30 cellular contexts compared by ENCODE assay signal in the genomic region with DNA sequence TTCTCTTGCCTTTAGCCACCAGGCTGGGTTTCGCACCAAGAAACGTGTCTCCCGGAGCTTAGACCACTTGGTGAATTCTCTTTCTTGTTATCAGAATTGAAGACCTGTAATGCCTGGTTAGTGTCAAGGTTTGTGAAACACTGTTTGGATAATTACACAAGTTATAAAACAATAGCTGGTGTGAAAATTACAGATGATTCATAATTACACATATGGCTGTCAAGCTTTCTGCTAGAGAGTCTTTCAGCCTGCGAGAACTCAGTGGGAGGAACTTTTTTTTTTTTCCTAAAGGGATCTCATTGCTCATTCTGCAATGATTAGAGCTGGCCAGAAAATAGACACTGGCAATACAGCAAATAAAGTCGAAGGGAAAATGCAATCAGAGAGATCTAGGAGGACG. TPM values are rescaled to one million over a fixed set of nuclear protein-coding genes. Genes with fewer than 3 reads are reported as not detected.
"Had no signal": no experiment of that assay in that cellular context is flagged by ENCODE, and none has a peak within 500 bp of the region (broad histone marks: within the 10 kb centered on the region; RNA-seq: fewer than 3 reads in every experiment).

No MANE protein-coding gene starts in this region.

- H3K4me1 ChIP-seq: foreskin keratinocyte, gastrocnemius medialis had no signal

- H3K9me3 ChIP-seq: esophagus muscularis mucosa, gastrocnemius medialis, heart left ventricle had no signal

- DNase-seq: activated CD4-positive, alpha-beta memory T cell treated with anti-CD3 and anti-CD28 coated beads, Interleukin-2, amount 10 ng/mL, durations not matched to agents 7 days and 5 days; activated CD4-positive, alpha-beta T cell treated with anti-CD3 and anti-CD28 coated beads for 1 hour; activated CD4-positive, alpha-beta T cell treated with anti-CD3 and anti-CD28 coated beads for 4 hours; activated CD4-positive, alpha-beta T cell treated with anti-CD3 and anti-CD28 coated beads, Interleukin-2, amount 10 ng/mL, durations not matched to agents 7 days and 5 days; activated CD4-positive, alpha-beta T cell treated with anti-CD3 and anti-CD28 coated beads, Interleukin-2, amount 50 U/mL, for 4 hours; activated CD4-positive, CD25-positive, alpha-beta regulatory T cell; activated CD8-positive, alpha-beta memory T cell treated with anti-CD3 and anti-CD28 coated beads, Interleukin-2, amount 50 U/mL, for 48 hours; activated gamma-delta T cell; activated naive CD4-positive, alpha-beta T cell; activated naive CD4-positive, alpha-beta T cell treated with anti-CD3 and anti-CD28 coated beads, Interleukin-2, amount 50 U/mL, for 16 hours; activated T-cell treated with anti-CD3 and anti-CD28 coated beads for 4 hours; activated T-cell treated with anti-CD3 and anti-CD28 coated beads, Interleukin-2, amount 50 U/mL, for 24 hours; activated T-cell treated with anti-CD3 and anti-CD28 coated beads, Interleukin-2, amount 50 U/mL, for 72 hours; amniotic stem cell; brain microvascular endothelial cell; caudate nucleus; cortex of kidney; dermis blood vessel endothelial cell; effector CD4-positive, alpha-beta T cell; effector memory CD8-positive, alpha-beta T cell; foreskin keratinocyte; gastrocnemius medialis; glutamatergic neuron; heart left ventricle; T-helper 2 cell had no signal

- H3K27ac ChIP-seq: brain microvascular endothelial cell, esophagus muscularis mucosa, foreskin keratinocyte, gastrocnemius medialis, heart left ventricle had no signal

- H3K27me3 ChIP-seq: brain microvascular endothelial cell, gastrocnemius medialis had no signal

- H3K36me3 ChIP-seq: brain microvascular endothelial cell, esophagus muscularis mucosa, gastrocnemius medialis, heart left ventricle had no signal

- H3K4me3 ChIP-seq: esophagus muscularis mucosa, gastrocnemius medialis, heart left ventricle had no signal

RNA-seq across cellular contexts. Expression of a gene that starts 13.4 kb away (rescaled TPM):
- total RNA-seq: activated CD4-positive, alpha-beta memory T cell treated with anti-CD3 and anti-CD28 coated beads, Interleukin-2, amount 10 ng/mL, durations not matched to agents 7 days and 5 days; activated CD4-positive, alpha-beta T cell treated with anti-CD3 and anti-CD28 coated beads, Interleukin-2, amount 10 ng/mL, durations not matched to agents 7 days and 5 days; activated T-cell treated with anti-CD3 and anti-CD28 coated beads, Interleukin-2, amount 50 U/mL, for 72 hours; astrocyte; chondrocyte; dermis blood vessel endothelial cell; epithelial cell of proximal tubule; esophagus muscularis mucosa; foreskin keratinocyte; gastrocnemius medialis; heart left ventricle; T-helper 1 cell treated with Interleukin-12 subunit alpha and Interleukin-12 subunit beta and Interleukin-4 antibody, amounts not matched to agents 30 ng/mL and 1 ng/mL, for 36 hours had no signal

RNA-seq across cellular contexts. Expression of a gene that starts 28.3 kb away (rescaled TPM):
- total RNA-seq: activated CD4-positive, alpha-beta memory T cell treated with anti-CD3 and anti-CD28 coated beads, Interleukin-2, amount 10 ng/mL, durations not matched to agents 7 days and 5 days; activated CD4-positive, alpha-beta T cell treated with anti-CD3 and anti-CD28 coated beads, Interleukin-2, amount 10 ng/mL, durations not matched to agents 7 days and 5 days; activated T-cell treated with anti-CD3 and anti-CD28 coated beads, Interleukin-2, amount 50 U/mL, for 72 hours; astrocyte; dermis blood vessel endothelial cell; esophagus muscularis mucosa; gastrocnemius medialis; T-helper 1 cell treated with Interleukin-12 subunit alpha and Interleukin-12 subunit beta and Interleukin-4 antibody, amounts not matched to agents 30 ng/mL and 1 ng/mL, for 36 hours had no signal

RNA-seq across cellular contexts. Expression of a gene that starts 44.8 kb away (rescaled TPM):
- total RNA-seq: activated CD4-positive, alpha-beta memory T cell treated with anti-CD3 and anti-CD28 coated beads, Interleukin-2, amount 10 ng/mL, durations not matched to agents 7 days and 5 days; activated CD4-positive, alpha-beta T cell treated with anti-CD3 and anti-CD28 coated beads, Interleukin-2, amount 10 ng/mL, durations not matched to agents 7 days and 5 days; activated T-cell treated with anti-CD3 and anti-CD28 coated beads, Interleukin-2, amount 50 U/mL, for 72 hours; chondrocyte; dermis blood vessel endothelial cell; esophagus muscularis mucosa; gastrocnemius medialis; heart left ventricle; T-helper 1 cell treated with Interleukin-12 subunit alpha and Interleukin-12 subunit beta and Interleukin-4 antibody, amounts not matched to agents 30 ng/mL and 1 ng/mL, for 36 hours had no signal

RNA-seq across cellular contexts. Expression of a gene that starts 51.3 kb away (rescaled TPM):
- total RNA-seq: activated CD4-positive, alpha-beta T cell treated with anti-CD3 and anti-CD28 coated beads, Interleukin-2, amount 10 ng/mL, durations not matched to agents 7 days and 5 days; astrocyte; chondrocyte; dermis blood vessel endothelial cell; epithelial cell of proximal tubule; esophagus muscularis mucosa; foreskin keratinocyte; gastrocnemius medialis; heart left ventricle; T-helper 1 cell treated with Interleukin-12 subunit alpha and Interleukin-12 subunit beta and Interleukin-4 antibody, amounts not matched to agents 30 ng/mL and 1 ng/mL, for 36 hours had no signal

RNA-seq across cellular contexts. Expression of a gene that starts 59.1 kb away (rescaled TPM):
- total RNA-seq: activated CD4-positive, alpha-beta memory T cell treated with anti-CD3 and anti-CD28 coated beads, Interleukin-2, amount 10 ng/mL, durations not matched to agents 7 days and 5 days; activated CD4-positive, alpha-beta T cell treated with anti-CD3 and anti-CD28 coated beads, Interleukin-2, amount 10 ng/mL, durations not matched to agents 7 days and 5 days; activated T-cell treated with anti-CD3 and anti-CD28 coated beads, Interleukin-2, amount 50 U/mL, for 72 hours; astrocyte; chondrocyte; gastrocnemius medialis; T-helper 1 cell treated with Interleukin-12 subunit alpha and Interleukin-12 subunit beta and Interleukin-4 antibody, amounts not matched to agents 30 ng/mL and 1 ng/mL, for 36 hours had no signal
